ENCODE assay signal across 8 cellular contexts in genomic region chr3:20238199-20238598, GRCh38. TPM values are rescaled to one million over a fixed set of nuclear protein-coding genes. Genes with fewer than 3 reads are reported as not detected.
A peak's percentile ranks its signal among the peaks of the same experiment; 100 is the strongest.
DNase-seq lines count a peak whose midpoint lies in the region; ATAC-seq, FAIRE-seq and TF ChIP-seq lines count a peak whose summit lies in the region.
"Not testable (repeated sequence)": the region's sequence is repeated elsewhere in the genome, so short reads cannot be mapped to it uniquely, and the experiment has no call there.
"Had no signal": no experiment of that assay in that cellular context is flagged by ENCODE, and none has a peak within 500 bp of the region (broad histone marks: within the 10 kb centered on the region; RNA-seq: fewer than 3 reads in every experiment).

No MANE protein-coding gene starts in this region.

- H3K4me1 ChIP-seq in SK-N-SH (ENCODE audit: control insufficient read depth in 1 of 2, insufficient read depth in 2 of 2, low read depth in 1 of 2, low read length in 1 of 2); kidney (ENCODE audit: control insufficient read depth in 1 of 2, insufficient read depth in 1 of 2, low read depth in 1 of 2, low read length in 2 of 2); pancreas; small intestine (ENCODE audit: control insufficient read depth in 2 of 2, insufficient read depth in 1 of 2, low read depth in 1 of 2, low read length in 1 of 2): not testable (repeated sequence)

- POLR2A ChIA-PET in SK-N-SH (lab: Yijun Ruan, JAX); WTC11 (lab: Charles Lee): not testable (repeated sequence)

- H3K36me3 Mint-ChIP-seq in WTC11, result not testable (repeated sequence)

- H3F3A ChIP-seq in SK-N-SH (replicated peaks; ENCODE audit: insufficient read depth), result not testable (repeated sequence)

- H3K9me2 ChIP-seq in SK-N-SH, result not testable (repeated sequence)

- intact Hi-C loops in kidney (cut with DNase I); pancreas (cut with DNase I): not testable (repeated sequence)

- not testable (repeated sequence) for H3K79me2 ChIP-seq in SK-N-SH (ENCODE audit: insufficient read depth)

- not testable (repeated sequence) for H3K27ac Mint-ChIP-seq in WTC11

- not testable (repeated sequence) for H3K4me1 Mint-ChIP-seq in WTC11

- H3K4me3 Mint-ChIP-seq in WTC11, result not testable (repeated sequence)

- TF ChIP-seq RAD21 in SK-N-SH (IDR thresholded peaks at IDR 0.05; ENCODE audit: low read length), result not testable (repeated sequence)

- H2AFZ ChIP-seq in SK-N-SH (ENCODE audit: low read depth), result peak overlapping the region; percentile 6; the same call in 1 of the 2 replicates

- H3K9ac ChIP-seq in SK-N-SH; kidney (ENCODE audit: low read length in 2 of 2): not testable (repeated sequence)

- not testable (repeated sequence) for ATAC-seq in WTC11, pancreas

- peak; percentile 33 for FAIRE-seq in endometrium (lab: Jason Lieb, UNC)
- peak; percentile 80 for FAIRE-seq in frontal cortex (lab: Jason Lieb, UNC)
- peak; percentile 69 for FAIRE-seq in kidney (lab: Jason Lieb, UNC)
- FAIRE-seq in pancreas (lab: Jason Lieb, UNC), result peak; percentile 49
- FAIRE-seq in small intestine (lab: Jason Lieb, UNC), result peak; percentile 23

- WGBS in SK-N-SH (ENCODE audit: low lambda C conversion rate), result 52% methylated on average over 3 of the region's 3 CpGs
- WGBS in pancreas, 2 donors, result 89 to 94% methylated on average over 3 of the region's 3 CpGs
- WGBS in small intestine, 3 donors, result 96 to 100% (median 100%) methylated on average over 3 of the region's 3 CpGs

- H3K27me3 ChIP-seq in SK-N-SH (ENCODE audit: insufficient read depth); pancreas; small intestine (ENCODE audit: control insufficient read depth in 2 of 2, insufficient read depth in 2 of 2, low read length in 2 of 2): not testable (repeated sequence)

- not testable (repeated sequence) for TF ChIP-seq CTCF in SK-N-SH (IDR thresholded peaks at IDR 0.05); WTC11 (IDR thresholded peaks at IDR 0.05); kidney (IDR thresholded peaks at IDR 0.05; ENCODE audit: borderline replicate concordance, extremely low read depth, insufficient read depth); pancreas (IDR thresholded peaks at IDR 0.05)

- H3K27ac ChIP-seq in SK-N-SH (ENCODE audit: low read depth in 2 of 2, low read length in 1 of 2); kidney (ENCODE audit: low read depth in 2 of 2, low read length in 2 of 2); pancreas; small intestine (ENCODE audit: low read depth in 1 of 2, low read length in 1 of 2): not testable (repeated sequence)

- H3K27me3 Mint-ChIP-seq in WTC11 (ENCODE audit: low read depth), result not testable (repeated sequence)

- CTCF ChIA-PET in SK-N-SH (lab: Yijun Ruan, JAX); WTC11 (lab: Charles Lee): not testable (repeated sequence)

- TF ChIP-seq EP300 in SK-N-SH (IDR thresholded peaks at IDR 0.05; ENCODE audit: borderline replicate concordance in 1 of 2, low read depth in 1 of 2, low read length in 1 of 2), result not testable (repeated sequence)

- H3K36me3 ChIP-seq in SK-N-SH (replicated peaks in 1 of 2; ENCODE audit: control insufficient read depth in 1 of 2, insufficient read depth in 2 of 2, low read length in 1 of 2); kidney (ENCODE audit: control insufficient read depth in 1 of 2, insufficient read depth in 2 of 2, low read length in 2 of 2); pancreas; small intestine (ENCODE audit: control insufficient read depth in 2 of 2, insufficient read depth in 2 of 2, low read length in 2 of 2): not testable (repeated sequence)

- DNase-seq in SK-N-SH; WTC11 (ENCODE audit: low spot score); frontal cortex (ENCODE audit: low spot score in 2 of 2); kidney; pancreas; small intestine: not testable (repeated sequence)

- H3K9me3 ChIP-seq in SK-N-SH; kidney (ENCODE audit: control insufficient read depth in 1 of 2, low read length in 2 of 2); pancreas; small intestine (ENCODE audit: control insufficient read depth, low read depth): not testable (repeated sequence)

- H4K20me1 ChIP-seq in SK-N-SH (ENCODE audit: insufficient read depth), result not testable (repeated sequence)

- not testable (repeated sequence) for H3K4me2 ChIP-seq in SK-N-SH

- not testable (repeated sequence) for H3K4me3 ChIP-seq in SK-N-SH (ENCODE audit: low read depth in 2 of 2, low read length in 1 of 2); kidney (ENCODE audit: low read length in 2 of 2); pancreas; small intestine (ENCODE audit: low read depth in 1 of 2, low read length in 2 of 2)

- H3K9me3 Mint-ChIP-seq in WTC11, result peaks cover 17% of the 10 kb centered on the region

TF ChIP-seq in WTC11, 78 proteins besides CTCF, POLR2A, EP300 and RAD21:
- TF ChIP-seq HMGA2 (CRISPR knock-in tag; IDR thresholded peaks at IDR 0.05), result peak; percentile 91

RNA-seq across cellular contexts. Expression of gene SGO1, which starts 52.2 kb away (rescaled TPM):
- polyA plus RNA-seq in SK-N-SH (2012; rRNA removed), result 1.6 and 2.2 TPM in 2 replicates
- polyA plus RNA-seq in SK-N-SH (2012; cell fraction: cytosol; rRNA removed), result 3.2 and 3.3 TPM in 2 replicates
- 0.73 and 0.82 TPM in 2 replicates for polyA plus RNA-seq in SK-N-SH (2012; cell fraction: nucleus; rRNA removed)
- 31.5 to 34.3 TPM (median 32.2 TPM) in 3 replicates for total RNA-seq in WTC11 (2021)
- 1.6 TPM for total RNA-seq in frontal cortex
- total RNA-seq in kidney, result 0.72 TPM
- 0.37 TPM for polyA plus RNA-seq in kidney (ENCODE audit: insufficient read depth, low read depth, low replicate concordance)
- under 1 TPM in 4 of 6 donors, not detected in 2; 0.14 to 0.69 (median 0.29) TPM for total RNA-seq in pancreas
- under 1 TPM; 0.09 to 0.11 TPM for polyA plus RNA-seq in pancreas
- 1 to 10 TPM; 1.6 to 5.8 (median 2.2) TPM for polyA plus RNA-seq in small intestine
- total RNA-seq: CD4-positive, alpha-beta T cell had no signal

Comparison
In these comparisons a context has a peak if more than half of its experiments do, and no peak if none do; other contexts are left out.
1. RNA of gene SGO1, which starts 52.2 kb away (total RNA-seq): 31.5 to 34.3 TPM in WTC11; 1.6 TPM in frontal cortex (single experiment), 0.72 TPM in kidney (single experiment) and 0.14 to 0.69 TPM in pancreas; every median in the first group is over 10 times any median in the second.